In the genomic region with DNA sequence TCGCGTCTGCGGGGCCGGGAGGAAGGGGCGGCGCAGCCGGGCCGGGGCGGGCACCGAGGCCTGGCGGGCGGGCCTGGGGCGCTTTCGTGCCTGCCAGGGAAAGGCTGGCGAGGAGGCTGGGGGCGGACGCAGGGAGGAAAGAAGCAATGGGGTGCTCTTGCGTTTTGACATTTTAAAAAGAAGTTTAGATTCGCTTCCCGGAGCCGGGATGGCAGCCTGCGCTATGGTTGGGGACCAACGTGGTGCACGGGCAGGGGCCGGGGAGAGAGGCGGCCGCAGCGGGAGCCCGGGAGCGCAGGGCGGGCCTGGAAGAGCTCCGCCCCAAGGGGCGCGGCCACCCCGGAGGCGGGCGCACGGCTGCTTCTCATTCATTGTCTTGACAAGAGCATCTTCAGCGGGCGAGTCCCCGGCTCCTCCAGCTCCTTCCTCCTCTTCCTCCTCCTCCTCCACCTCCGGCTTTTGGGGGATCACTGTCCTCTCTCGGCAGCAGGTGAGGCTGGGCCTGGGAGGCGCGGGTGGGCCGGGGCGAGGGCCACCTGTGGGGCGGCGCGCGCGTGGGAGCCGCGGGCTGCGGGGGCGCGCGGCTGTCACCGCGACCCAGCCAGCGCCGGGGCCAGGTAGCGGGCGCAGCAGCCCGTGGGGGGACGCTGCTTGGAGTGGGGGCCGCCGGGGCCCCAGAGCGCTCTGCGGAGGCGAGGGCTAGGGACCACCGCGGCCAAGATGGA, we compare ENCODE assay signal across 9 cellular contexts. TPM values are rescaled to one million over a fixed set of nuclear protein-coding genes. Genes with fewer than 3 reads are reported as not detected.
A peak's percentile ranks its signal among the peaks of the same experiment; 100 is the strongest.
DNase-seq lines count a peak whose midpoint lies in the region; ATAC-seq, FAIRE-seq and TF ChIP-seq lines count a peak whose summit lies in the region.
"Had no signal": no experiment of that assay in that cellular context is flagged by ENCODE, and none has a peak within 500 bp of the region (broad histone marks: within the 10 kb centered on the region; RNA-seq: fewer than 3 reads in every experiment).

A gene (plus strand): TSS at position 367 of the 725 bp plus-strand sequence. CDS start 1,608 bp downstream, outside the sequence.

- H3K36me3 ChIP-seq in colonic mucosa (no peaks in the 10 kb centered on the region), HepG2 (replicated peaks in 1 of 2; ENCODE audit: control insufficient read depth in 1 of 2, insufficient read depth in 2 of 2, low read length in 2 of 2) (no peaks in the 10 kb centered on the region)

- no TSS peak for BruUV-seq in HepG2 (replicated peaks; lab: Mats Ljungman, UMichigan)

- H3K27me3 ChIP-seq in colonic mucosa = no peaks in the 10 kb centered on the region
- no peaks in the 10 kb centered on the region; a peak in 1 of 5 replicates for H3K27me3 ChIP-seq in HepG2 (ENCODE audit: control insufficient read depth in 1 of 2, insufficient read depth in 2 of 2, low read length in 2 of 2)

- no peak for TF ChIP-seq RAD21 in HepG2 (CRISPR knock-in tag; IDR thresholded peaks at IDR 0.05)

- H3K27ac Mint-ChIP-seq in activated CD4-positive, alpha-beta T cell treated with anti-CD3 and anti-CD28 coated beads for 36 hours = peak within 1 kb of the TSS; percentile 99

- H3K4me1 Mint-ChIP-seq in activated CD4-positive, alpha-beta T cell treated with anti-CD3 and anti-CD28 coated beads for 36 hours = peaks cover 23% of the 10 kb centered on the region

- DNase-seq in NCI-H1436 (lab: John Stamatoyannopoulos, UW) (peak; percentile 71), NCI-H1436 treated with DMSO at 0.1 percent for 48 hours (lab: John Stamatoyannopoulos, UW) (no peak), NCI-H345 treated with DMSO at 0.1 percent for 48 hours (lab: John Stamatoyannopoulos, UW; ENCODE audit: unreplicated experiment) (peak; percentile 79), colonic mucosa (peak; percentile 91), HepG2 (ENCODE audit: low spot score) (peak; percentile 51)
- DNase-seq in activated CD4-positive, alpha-beta T cell treated with anti-CD3 and anti-CD28 coated beads for 36 hours = peak; percentile 95
- peak; percentile 66 for DNase-seq in stimulated activated CD4-positive, alpha-beta T cell treated with anti-CD3 and anti-CD28 coated beads, Interleukin-2, amount 100 ng/mL, for 4 hours (ENCODE audit: low read depth)

- TF ChIP-seq CTCF in colonic mucosa (IDR thresholded peaks at IDR 0.05) (no peak), HepG2 (CRISPR knock-in tag; IDR thresholded peaks at IDR 0.05) (no peak)

- H3K4me1 ChIP-seq in colonic mucosa (peaks cover 5% of the 10 kb centered on the region), HepG2 (ENCODE audit: insufficient read depth, low read length) (peaks cover 59% of the 10 kb centered on the region)

- peak in 1 of 2 experiments; percentile 75; a peak in 2 of 4 replicates for TF ChIP-seq POLR2A in HepG2 (IDR thresholded peaks at IDR 0.05; ENCODE audit: insufficient read depth in 1 of 2, low read depth in 2 of 2, low read length in 2 of 2)

- in situ Hi-C loops in HepG2 (cut with HindIII; ENCODE audit: extremely low pct_ligation_motif_present, low pct_unique_long_range_greater_than_20kb) = no loop called here

- no peak within 1 kb of the TSS for H2AFZ ChIP-seq in HepG2 (ENCODE audit: low read length)

- H3K79me2 ChIP-seq in HepG2 (ENCODE audit: insufficient read depth, low read length) = no peaks in the 10 kb centered on the region

- H3K9me3 Mint-ChIP-seq in activated CD4-positive, alpha-beta T cell treated with anti-CD3 and anti-CD28 coated beads for 36 hours (ENCODE audit: low read depth) = no peaks in the 10 kb centered on the region

- FAIRE-seq in HepG2 (lab: Jason Lieb, UNC) = peak; percentile 72
- FAIRE-seq: G401.6 had no signal

- peak within 1 kb of the TSS; percentile 71 to 77 for H3K9ac ChIP-seq in colonic mucosa (ENCODE audit: low read depth in 2 of 2, low read length in 2 of 2)
- H3K9ac ChIP-seq in HepG2 (ENCODE audit: insufficient read depth, low read depth, low read length) = peak within 1 kb of the TSS; percentile 50

- H3K27ac ChIP-seq in colonic mucosa (peak within 1 kb of the TSS; percentile 73), HepG2 (ENCODE audit: extremely low read length, insufficient read depth, low read length) (no peak within 1 kb of the TSS)

- no peaks in the 10 kb centered on the region for H3K9me3 ChIP-seq in colonic mucosa
- H3K9me3 ChIP-seq in HepG2 (ENCODE audit: low read length) = no peaks in the 10 kb centered on the region

- ATAC-seq in HG03045 (IDR thresholded peaks at IDR 0.05; ENCODE audit: unreplicated experiment) (peak; percentile 51), HepG2 (peak; percentile 71)
- peak; percentile 53 for ATAC-seq in activated CD4-positive, alpha-beta T cell treated with anti-CD3 and anti-CD28 coated beads for 36 hours

- TF ChIP-seq EP300 in HepG2 (IDR thresholded peaks at IDR 0.05; ENCODE audit: low read depth in 2 of 2, low read length in 2 of 2) (no peak), HepG2 (CRISPR knock-in tag; IDR thresholded peaks at IDR 0.05; ENCODE audit: borderline replicate concordance) (no peak)

- POLR2A ChIA-PET in activated CD4-positive, alpha-beta T cell treated with anti-CD3 and anti-CD28 coated beads for 36 hours (lab: Charles Lee) = interaction anchor here (0.6 to 1.4 kb wide), 8 partner anchors 90 to 564 kb away, joined by 3 to 7 read pairs (median 4); a partner anchor contains a TSS
- POLR2A ChIA-PET in HepG2 (lab: Yijun Ruan, JAX) = interaction anchor here (0.6 to 2.1 kb wide), 12 partner anchors 10 to 259 kb away, joined by 3 to 9 read pairs (median 4); a partner anchor contains a TSS

- intact Hi-C loops in activated CD4-positive, alpha-beta T cell treated with anti-CD3 and anti-CD28 coated beads for 36 hours (cut with DNase I, micrococcal nuclease) = loop anchor here in 1 of 2 experiments (1.0 kb wide), 4 partner anchors 60 to 118 kb away; a partner anchor contains a TSS
- intact Hi-C loops in colonic mucosa (cut with DNase I) (no loop called here), HepG2 (cut with micrococcal nuclease; ENCODE audit: unreplicated experiment) (no loop called here)

- peak within 1 kb of the TSS; percentile 91 for H3K4me3 Mint-ChIP-seq in activated CD4-positive, alpha-beta T cell treated with anti-CD3 and anti-CD28 coated beads for 36 hours

- no peaks in the 10 kb centered on the region for H3K27me3 Mint-ChIP-seq in activated CD4-positive, alpha-beta T cell treated with anti-CD3 and anti-CD28 coated beads for 36 hours

- CTCF ChIA-PET in activated CD4-positive, alpha-beta T cell treated with anti-CD3 and anti-CD28 coated beads for 36 hours (lab: Charles Lee) = interaction anchor here (2.0 kb wide), 1 partner anchor 91 kb away, joined by 6 read pairs; a partner anchor contains a TSS
- CTCF ChIA-PET in HepG2 (lab: Yijun Ruan, JAX; ENCODE audit: low intra/inter-chr PET ratio, low total read pairs) = interaction anchor here (1.1 kb wide), 1 partner anchor 71 kb away, joined by 4 read pairs; no protein-coding TSS in a partner anchor

- peaks cover 43% of the 10 kb centered on the region for H3K36me3 Mint-ChIP-seq in activated CD4-positive, alpha-beta T cell treated with anti-CD3 and anti-CD28 coated beads for 36 hours (ENCODE audit: low read depth)

- WGBS in HepG2 (ENCODE audit: low lambda C conversion rate) = 8% methylated on average over 42 of the region's 73 CpGs

- no peaks in the 10 kb centered on the region for H4K20me1 ChIP-seq in HepG2 (ENCODE audit: insufficient read depth, low read length)

- peak within 1 kb of the TSS; percentile 34 for H3K4me3 ChIP-seq in colonic mucosa
- H3K4me3 ChIP-seq in HepG2 (replicated peaks in 1 of 3; ENCODE audit: insufficient read depth in 1 of 3, low read depth in 2 of 3, low read length in 3 of 3) = peak within 1 kb of the TSS; percentile 74 to 81 (median 76)

- peak within 1 kb of the TSS; percentile 87 for H3K4me2 ChIP-seq in HepG2 (ENCODE audit: low read depth, low read length)

TF ChIP-seq in HepG2, 621 proteins besides CTCF, POLR2A, EP300 and RAD21 (continues in another document):
- TF ChIP-seq NFE2L1 (CRISPR knock-in tag; IDR thresholded peaks at IDR 0.05; ENCODE audit: borderline replicate concordance) (no peak), ATF1 (CRISPR knock-in tag; IDR thresholded peaks at IDR 0.05) (no peak), KDM2A (CRISPR knock-in tag; IDR thresholded peaks at IDR 0.05; ENCODE audit: borderline replicate concordance, low read depth) (peak; percentile 46; the same call in 1 of the 2 replicates)

RNA-seq across cellular contexts. Expression of the gene that starts here (rescaled TPM):
- total RNA-seq in activated CD4-positive, alpha-beta T cell treated with anti-CD3 and anti-CD28 coated beads for 36 hours = 1,000 to 10,000 TPM in 1 of 2 experiments, 100 to 1,000 TPM in 1; 997 to 1,175 TPM
- 10 to 100 TPM; 16.5 to 20.0 TPM for total RNA-seq in colonic mucosa
- total RNA-seq in HepG2 (2016; rRNA removed; fragmentation: Illumina TruSeq; extraction: Trizol) = 5.4 and 6.5 TPM in 2 replicates
- 1.5 and 2.3 TPM in 2 replicates for total RNA-seq in HepG2 (2016; cell fraction: cytosol; rRNA removed; fragmentation: Illumina TruSeq; extraction: Trizol; ENCODE audit: low read depth)
- 5.9 and 7.5 TPM in 2 replicates for total RNA-seq in HepG2 (2016; cell fraction: insoluble cytoplasmic fraction; rRNA removed; fragmentation: Illumina TruSeq; extraction: Trizol)
- total RNA-seq in HepG2 (2016; cell fraction: membrane; rRNA removed; fragmentation: Illumina TruSeq; extraction: Trizol) = 2.0 and 3.3 TPM in 2 replicates
- total RNA-seq in HepG2 (2016; cell fraction: nucleus; rRNA removed; fragmentation: Illumina TruSeq; extraction: Trizol) = 2.5 and 3.5 TPM in 2 replicates
- polyA plus RNA-seq in HepG2 (2011; rRNA removed) = 9.5 and 12.9 TPM in 2 replicates
- 10.4 and 20.0 TPM in 2 replicates for polyA plus RNA-seq in HepG2 (2011; cell fraction: cytosol; rRNA removed)
- polyA plus RNA-seq in HepG2 (2011; cell fraction: nucleus; rRNA removed) = 13.6 and 19.0 TPM in 2 replicates
- polyA plus RNA-seq in HepG2 (2012) = 2.5 and 4.0 TPM in 2 replicates
- 1.6 TPM in 2 replicates for polyA plus RNA-seq in HepG2 (2016; cell fraction: cytosol; fragmentation: Illumina TruSeq; extraction: Trizol; ENCODE audit: low read depth)
- polyA plus RNA-seq in HepG2 (2016; cell fraction: insoluble cytoplasmic fraction; fragmentation: Illumina TruSeq; extraction: Trizol; ENCODE audit: low read depth) = 7.6 and 10.2 TPM in 2 replicates
- polyA plus RNA-seq in HepG2 (2016; cell fraction: membrane; fragmentation: Illumina TruSeq; extraction: Trizol; ENCODE audit: low read depth) = 1.9 and 2.1 TPM in 2 replicates
- polyA plus RNA-seq in HepG2 (2016; cell fraction: nucleus; fragmentation: Illumina TruSeq; extraction: Trizol; ENCODE audit: insufficient read depth, low read depth) = 4.7 and 5.6 TPM in 2 replicates
- polyA minus RNA-seq in HepG2 (2011; rRNA and poly(A)+ RNA removed; ENCODE audit: low replicate concordance) = 0.94 and 16.6 TPM in 2 replicates
- polyA minus RNA-seq in HepG2 (2011; cell fraction: cytosol; rRNA and poly(A)+ RNA removed) = 4.0 and 8.4 TPM in 2 replicates
- polyA minus RNA-seq in HepG2 (2011; cell fraction: nucleus; rRNA and poly(A)+ RNA removed) = 1.5 and 1.8 TPM in 2 replicates

Comparison
In these comparisons a context has a peak if more than half of its experiments do, and no peak if none do; other contexts are left out.
1. RNA of the gene that starts here (total RNA-seq): 997 to 1,175 TPM in activated CD4-positive, alpha-beta T cell treated with anti-CD3 and anti-CD28 coated beads for 36 hours; 16.5 to 20.0 TPM in colonic mucosa and 1.5 to 7.5 TPM in HepG2; every median in the first group is over 10 times any median in the second.
2. Peak in every context shown above with its lines, with median percentiles within 50 percentile points of each other: ATAC-seq.